ENCODE assay signal across 27 cellular contexts in the genomic region with DNA sequence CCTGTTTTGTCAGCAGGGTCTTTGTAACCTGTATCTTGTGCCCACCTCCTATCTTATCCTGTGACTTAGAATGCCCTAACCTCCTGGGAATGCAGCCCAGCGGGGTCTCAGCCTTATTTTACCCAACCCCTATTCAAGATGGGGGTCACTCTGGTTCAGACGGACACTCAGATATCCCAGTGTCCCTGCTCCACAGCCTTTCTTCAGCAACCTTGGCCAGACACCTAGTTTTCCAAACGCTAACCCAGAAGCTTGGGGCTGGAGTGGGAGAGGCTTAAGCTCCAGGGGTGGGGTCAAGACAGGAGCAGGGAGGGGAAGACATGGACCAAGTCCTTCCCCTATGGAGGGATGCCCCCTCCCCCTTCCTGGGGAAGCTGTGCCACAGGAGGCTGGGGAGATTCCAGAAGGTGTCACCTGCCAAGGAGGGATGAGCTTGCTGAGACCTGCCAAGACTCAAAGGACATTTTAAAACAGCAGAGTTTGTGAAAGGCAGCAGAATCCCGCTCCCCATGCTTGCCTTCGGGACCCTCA.
"Had no signal": no experiment of that assay in that cellular context is flagged by ENCODE, and none has a peak within 500 bp of the region (broad histone marks: within the 10 kb centered on the region; RNA-seq: fewer than 3 reads in every experiment).

No MANE protein-coding gene starts in this region.

- H3K4me2 ChIP-seq: neural progenitor cell had no signal

- H3K36me3 Mint-ChIP-seq: neural progenitor cell had no signal

- H3K9me3 ChIP-seq: heart left ventricle, psoas muscle, sigmoid colon, thoracic aorta, uterus had no signal

- ATAC-seq: activated CD4-positive, CD25-positive, alpha-beta regulatory T cell treated with anti-CD3 and anti-CD28 coated beads, Interleukin-2, amount 50 U/mL, for 24 hours; heart left ventricle; psoas muscle had no signal

- H3K36me3 ChIP-seq: neural progenitor cell, thoracic aorta, uterus, WERI-Rb-1 had no signal

- H3K4me3 Mint-ChIP-seq: activated CD4-positive, alpha-beta memory T cell treated with anti-CD3 and anti-CD28 coated beads, Interleukin-2, amount 10 ng/mL, durations not matched to agents 7 days and 5 days; activated CD4-positive, alpha-beta T cell treated with anti-CD3 and anti-CD28 coated beads, Interleukin-2, amount 10 ng/mL, durations not matched to agents 24 days and 14 days; activated naive CD8-positive, alpha-beta T cell; mesothelial cell of epicardium; neural progenitor cell; T-helper 1 cell treated with Interleukin-12 subunit alpha and Interleukin-12 subunit beta and Interleukin-4 antibody, amounts not matched to agents 30 μg/mL and 1 μg/mL, for 36 hours; type B pancreatic cell had no signal

- H2AFZ ChIP-seq: neural progenitor cell, parathyroid adenoma had no signal

- DNase-seq: activated CD4-positive, alpha-beta memory T cell treated with anti-CD3 and anti-CD28 coated beads, Interleukin-2, amount 10 ng/mL, durations not matched to agents 7 days and 5 days; activated CD4-positive, alpha-beta T cell treated with anti-CD3 and anti-CD28 coated beads, Interleukin-2, amount 10 ng/mL, durations not matched to agents 24 days and 14 days; brain microvascular endothelial cell; cortex of kidney; heart left ventricle; hypothalamus; naive B cell; occipital lobe; psoas muscle; sigmoid colon; small intestine; stimulated activated CD4-positive, alpha-beta T cell treated with anti-CD3 and anti-CD28 coated beads, Interleukin-1b, Interleukin-23, amount 100 ng/mL, for 48 hours; stimulated activated CD4-positive, alpha-beta T cell treated with anti-CD3 and anti-CD28 coated beads, Interleukin-4, amount 100 ng/mL, for 4 hours; stimulated activated CD8-positive, alpha-beta memory T cell treated with anti-CD3 and anti-CD28 coated beads, Interleukin-4, amount 100 ng/mL, for 48 hours; stimulated activated naive CD4-positive, alpha-beta T cell; SW 1271; T-helper 9 cell; uterus; WERI-Rb-1 had no signal

- H3K9ac ChIP-seq: neural progenitor cell, parathyroid adenoma had no signal

- H3K27ac Mint-ChIP-seq: activated CD4-positive, alpha-beta memory T cell treated with anti-CD3 and anti-CD28 coated beads, Interleukin-2, amount 10 ng/mL, durations not matched to agents 7 days and 5 days; activated CD4-positive, alpha-beta T cell treated with anti-CD3 and anti-CD28 coated beads, Interleukin-2, amount 10 ng/mL, durations not matched to agents 24 days and 14 days; mesothelial cell of epicardium; neural progenitor cell; T-helper 1 cell treated with Interleukin-12 subunit alpha and Interleukin-12 subunit beta and Interleukin-4 antibody, amounts not matched to agents 30 μg/mL and 1 μg/mL, for 36 hours; type B pancreatic cell had no signal

- H3K4me3 ChIP-seq: heart left ventricle, neural progenitor cell, psoas muscle, sigmoid colon, thoracic aorta, uterus had no signal

- H3K27me3 Mint-ChIP-seq: activated naive CD8-positive, alpha-beta T cell; naive B cell; type B pancreatic cell had no signal

- H3K27me3 ChIP-seq: brain microvascular endothelial cell, heart left ventricle, neural progenitor cell, sigmoid colon, uterus had no signal

- H3K27ac ChIP-seq: brain microvascular endothelial cell, heart left ventricle, neural progenitor cell, parathyroid adenoma, psoas muscle, sigmoid colon, uterus, WERI-Rb-1 had no signal

- H3K9me3 Mint-ChIP-seq: activated CD4-positive, alpha-beta memory T cell treated with anti-CD3 and anti-CD28 coated beads, Interleukin-2, amount 10 ng/mL, durations not matched to agents 7 days and 5 days; activated CD4-positive, alpha-beta T cell treated with anti-CD3 and anti-CD28 coated beads, Interleukin-2, amount 10 ng/mL, durations not matched to agents 24 days and 14 days; mesothelial cell of epicardium; naive B cell; neural progenitor cell; T-helper 1 cell treated with Interleukin-12 subunit alpha and Interleukin-12 subunit beta and Interleukin-4 antibody, amounts not matched to agents 30 μg/mL and 1 μg/mL, for 36 hours; type B pancreatic cell had no signal

- H3K4me1 ChIP-seq: neural progenitor cell, parathyroid adenoma, psoas muscle, uterus had no signal
